Comparison of ENCODE assay signal across 5 cellular contexts in genomic region chr5:173564106-173564505, GRCh38.
"Had no signal": no experiment of that assay in that cellular context is flagged by ENCODE, and none has a peak within 500 bp of the region (broad histone marks: within the 10 kb centered on the region; RNA-seq: fewer than 3 reads in every experiment).

No MANE protein-coding gene starts in this region.

- H3K4me2 ChIP-seq: GM23338 had no signal

- DNase-seq: H9, HCEC 1CT, HFFc6, KBM-7 had no signal

- H3K4me3 ChIP-seq: GM23338 had no signal

- H2AFZ ChIP-seq: GM23338 had no signal
